19 cellular contexts compared by ENCODE assay signal in genomic region chr3:13762931-13763330, GRCh38.
"Had no signal": no experiment of that assay in that cellular context is flagged by ENCODE, and none has a peak within 500 bp of the region (broad histone marks: within the 10 kb centered on the region; RNA-seq: fewer than 3 reads in every experiment).

No MANE protein-coding gene starts in this region.

- H3K4me3 Mint-ChIP-seq: activated naive CD4-positive, alpha-beta T cell treated with anti-CD3 and anti-CD28 coated beads for 36 hours; activated T-cell treated with anti-CD3 and anti-CD28 coated beads, Interleukin-2, amount 50 U/mL, for 24 hours; natural killer cell; T-cell had no signal

- H3K27ac ChIP-seq: body of pancreas, tibial nerve, uterus had no signal

- H3K9me3 Mint-ChIP-seq: natural killer cell had no signal

- H3K36me3 Mint-ChIP-seq: natural killer cell, T-cell had no signal

- H3K4me1 ChIP-seq: body of pancreas, tibial nerve, uterus had no signal

- H3K4me1 Mint-ChIP-seq: natural killer cell, T-cell had no signal

- H3K36me3 ChIP-seq: tibial nerve, uterus had no signal

- H3K27ac Mint-ChIP-seq: activated naive CD4-positive, alpha-beta T cell treated with anti-CD3 and anti-CD28 coated beads for 36 hours; activated T-cell treated with anti-CD3 and anti-CD28 coated beads, Interleukin-2, amount 50 U/mL, for 24 hours; natural killer cell; T-cell had no signal

- H3K27me3 ChIP-seq: body of pancreas, tibial nerve, uterus had no signal

- DNase-seq: activated CD4-positive, alpha-beta T cell treated with anti-CD3 and anti-CD28 coated beads, Interleukin-2, amount 50 U/mL, for 1 hour; activated naive CD4-positive, alpha-beta T cell treated with anti-CD3 and anti-CD28 coated beads for 36 hours; activated T-cell treated with anti-CD3 and anti-CD28 coated beads, Interleukin-2, amount 50 U/mL, for 24 hours; body of pancreas; dermis blood vessel endothelial cell; effector memory CD4-positive, alpha-beta T cell; glutamatergic neuron; hippocampal formation; kidney; natural killer cell; posterior cingulate gyrus; stimulated activated naive CD4-positive, alpha-beta T cell treated with Interleukin-2 at 50 U/mL for 16 hours; T-cell; T-helper 9 cell; uterus had no signal

- H3K4me3 ChIP-seq: body of pancreas, lung, tibial nerve, uterus had no signal

- H3K9me3 ChIP-seq: body of pancreas, uterus had no signal

- ATAC-seq: activated CD4-positive, CD25-positive, alpha-beta regulatory T cell treated with anti-CD3 and anti-CD28 coated beads, Interleukin-2, amount 50 U/mL, for 24 hours; body of pancreas; left lobe of liver; natural killer cell; T-cell had no signal

- FAIRE-seq: kidney had no signal
